15 cellular contexts compared by ENCODE assay signal in the genomic region with DNA sequence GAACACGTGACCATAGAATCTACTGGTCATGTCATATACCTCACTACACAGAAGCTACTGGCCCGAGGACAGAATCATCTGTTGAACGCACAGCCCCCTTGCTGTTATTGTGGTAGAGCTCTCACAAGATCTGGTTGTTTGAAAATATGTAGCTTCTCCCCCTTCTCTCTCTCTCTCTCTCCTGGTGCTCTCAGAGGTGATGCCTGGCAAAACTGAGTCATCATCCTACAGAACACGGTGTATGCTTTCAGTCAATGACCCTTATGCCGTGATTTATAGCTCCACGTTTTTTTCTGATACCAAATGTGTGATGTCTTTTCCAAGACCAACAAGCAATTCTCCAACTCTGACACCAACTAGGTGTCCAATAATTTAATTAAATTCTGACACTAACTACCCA. TPM values are rescaled to one million over a fixed set of nuclear protein-coding genes. Genes with fewer than 3 reads are reported as not detected.
"Had no signal": no experiment of that assay in that cellular context is flagged by ENCODE, and none has a peak within 500 bp of the region (broad histone marks: within the 10 kb centered on the region; RNA-seq: fewer than 3 reads in every experiment).

No MANE protein-coding gene starts in this region.

- H3K27ac ChIP-seq: lower lobe of right lung, parathyroid adenoma, skin epidermis, stomach, thoracic aorta had no signal

- H3K4me1 ChIP-seq: lower lobe of right lung, parathyroid adenoma, stomach had no signal

- H2AFZ ChIP-seq: parathyroid adenoma had no signal

- DNase-seq: activated CD4-positive, alpha-beta memory T cell treated with anti-CD3 and anti-CD28 coated beads for 36 hours; activated CD4-positive, CD25-positive, alpha-beta regulatory T cell treated with anti-CD3 and anti-CD28 coated beads, Interleukin-2, amount 50 U/mL, for 72 hours; activated gamma-delta T cell treated with Interleukin-2 at 50 U/mL for 16 hours; activated naive CD8-positive, alpha-beta T cell treated with anti-CD3 and anti-CD28 coated beads, Interleukin-2, amount 10 ng/mL, durations not matched to agents 7 days and 5 days; activated T-cell treated with anti-CD3 and anti-CD28 coated beads, Interleukin-2, amount 50 U/mL, for 48 hours; aorta; central memory CD4-positive, alpha-beta T cell; erythroblast; glutamatergic neuron; lower lobe of right lung; midbrain; stomach had no signal

- H3K9ac ChIP-seq: parathyroid adenoma had no signal

- H3K36me3 ChIP-seq: lower lobe of right lung, stomach, thoracic aorta had no signal

- H3K27me3 ChIP-seq: stomach had no signal

- ATAC-seq: lower lobe of right lung had no signal

- H3K4me3 ChIP-seq: lower lobe of right lung, skin epidermis, stomach, thoracic aorta had no signal

- H3K9me3 ChIP-seq: lower lobe of right lung, thoracic aorta had no signal

RNA-seq across cellular contexts. Expression of a gene that starts 13.0 kb away (rescaled TPM):
- total RNA-seq: activated CD4-positive, alpha-beta memory T cell treated with anti-CD3 and anti-CD28 coated beads for 36 hours; activated naive CD8-positive, alpha-beta T cell treated with anti-CD3 and anti-CD28 coated beads, Interleukin-2, amount 10 ng/mL, durations not matched to agents 7 days and 5 days had no signal
